Comparison of ENCODE assay signal across 21 cellular contexts in the genomic region with DNA sequence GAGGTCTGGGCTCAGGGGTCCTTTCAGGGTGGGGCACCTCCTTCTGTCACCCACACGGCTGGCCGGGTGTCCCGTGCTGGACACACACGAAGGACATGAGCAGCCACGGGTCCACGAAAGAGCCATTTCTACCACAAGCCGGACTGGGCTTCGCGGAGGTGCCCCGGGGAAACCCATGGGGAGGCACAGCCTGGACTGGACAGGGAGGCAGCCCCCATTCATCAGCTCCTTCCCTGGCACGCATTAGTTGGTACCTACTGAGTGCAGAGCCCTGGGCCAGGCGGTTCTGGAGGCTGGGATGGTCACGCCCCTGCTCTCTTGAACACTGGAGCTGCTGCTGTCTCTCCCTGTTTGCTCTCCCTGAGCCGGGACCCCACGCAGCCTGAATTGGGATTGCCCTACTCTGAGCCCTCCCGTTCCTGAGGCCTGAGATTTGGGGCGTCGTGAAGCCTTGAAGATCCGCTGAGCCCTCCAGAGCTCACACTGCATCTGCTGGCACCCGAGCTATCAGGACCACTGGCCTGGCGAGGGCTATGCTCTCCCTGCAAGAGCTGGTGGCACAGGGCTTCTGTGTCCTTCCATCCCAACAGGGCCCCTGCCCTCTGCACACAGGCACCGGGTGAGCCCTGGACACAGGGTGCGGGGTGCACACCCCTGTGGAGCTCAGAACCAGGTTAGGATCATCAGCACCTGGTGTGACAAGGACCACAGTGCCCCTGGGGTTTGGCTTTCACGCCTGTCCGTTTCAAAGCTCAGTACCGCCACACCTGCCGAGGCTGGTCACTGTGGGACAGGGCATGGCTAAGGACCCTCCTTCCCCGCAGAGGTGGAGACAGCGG.
DNase-seq lines count a peak whose midpoint lies in the region; ATAC-seq and TF ChIP-seq lines count a peak whose summit lies in the region.
"Had no signal": no experiment of that assay in that cellular context is flagged by ENCODE, and none has a peak within 500 bp of the region (broad histone marks: within the 10 kb centered on the region; RNA-seq: fewer than 3 reads in every experiment).

No MANE protein-coding gene starts in this region.

- no peaks in the 10 kb centered on the region for H3K79me2 ChIP-seq in neural progenitor cell (ENCODE audit: low read depth)

- no peak overlapping the region for H3K4me2 ChIP-seq in neural progenitor cell

- no peaks in the 10 kb centered on the region for H3F3A ChIP-seq in neural progenitor cell (ENCODE audit: low read depth)

- no peak overlapping the region for H3K9ac ChIP-seq in neural progenitor cell

- no CpG with 5 or more reads among the region's 29 CpGs for WGBS in gastroesophageal sphincter (ENCODE audit: low coverage in 1 of 2), 2 donors

- no peak overlapping the region for H2AFZ ChIP-seq in neural progenitor cell (replicated peaks)

- H3K36me3 Mint-ChIP-seq in CD14-positive monocyte (no peaks in the 10 kb centered on the region), chondrocyte (ENCODE audit: low read depth) (no peaks in the 10 kb centered on the region), neural progenitor cell (no peaks in the 10 kb centered on the region)
- H3K36me3 Mint-ChIP-seq: activated naive CD4-positive, alpha-beta T cell treated with anti-CD3 and anti-CD28 coated beads, Interleukin-2, amount 50 U/mL, for 24 hours had no signal

- H3K27me3 Mint-ChIP-seq in CD14-positive monocyte (ENCODE audit: low read depth in 3 of 3): peaks cover 1 to 3% (median 1%) of the 10 kb centered on the region in 3 donors
- peaks cover 5% of the 10 kb centered on the region for H3K27me3 Mint-ChIP-seq in chondrocyte (ENCODE audit: low read depth)
- H3K27me3 Mint-ChIP-seq in neural progenitor cell (ENCODE audit: insufficient read depth, low read depth): peaks cover 11% of the 10 kb centered on the region
- H3K27me3 Mint-ChIP-seq: activated naive CD4-positive, alpha-beta T cell treated with anti-CD3 and anti-CD28 coated beads, Interleukin-2, amount 50 U/mL, for 24 hours had no signal

- TF ChIP-seq POLR2A in gastroesophageal sphincter (IDR thresholded peaks at IDR 0.05): no peak

- H3K4me1 Mint-ChIP-seq in CD14-positive monocyte (peaks cover 19% of the 10 kb centered on the region), chondrocyte (ENCODE audit: low read depth) (no peaks in the 10 kb centered on the region), neural progenitor cell (peaks cover 18% of the 10 kb centered on the region)
- H3K4me1 Mint-ChIP-seq: activated naive CD4-positive, alpha-beta T cell treated with anti-CD3 and anti-CD28 coated beads, Interleukin-2, amount 50 U/mL, for 24 hours had no signal

- H3K27me3 ChIP-seq in BE2C (no peaks in the 10 kb centered on the region), neural progenitor cell (no peaks in the 10 kb centered on the region), gastroesophageal sphincter (peaks cover 34% of the 10 kb centered on the region)
- H3K27me3 ChIP-seq: cardiac muscle cell, heart left ventricle, thyroid gland had no signal

- DNase-seq in BE2C (peak; percentile 6), CD14-positive monocyte (ENCODE audit: low spot score) (peak; percentile 39), chondrocyte (ENCODE audit: low spot score) (peak; percentile 85), neural progenitor cell (ENCODE audit: low spot score) (no peak), NCI-H2171 treated with DMSO at 0.1 percent for 48 hours (lab: John Stamatoyannopoulos, UW) (no peak), putamen (ENCODE audit: low spot score) (no peak)
- DNase-seq: activated CD4-positive, alpha-beta T cell treated with anti-CD3 and anti-CD28 coated beads, Interleukin-2, amount 50 U/mL, for 1 hour; anterior cingulate cortex; dermis blood vessel endothelial cell; Kasumi-1; NCI-H1092 treated with DMSO at 0.1 percent for 48 hours; NCI-H2029 treated with DMSO at 0.1 percent for 48 hours; stimulated activated CD4-positive, alpha-beta T cell treated with anti-CD3 and anti-CD28 coated beads, Interleukin-4, amount 100 ng/mL, for 24 hours; stimulated activated naive CD8-positive, alpha-beta T cell treated with anti-CD3 and anti-CD28 coated beads, Interleukin-15, Interleukin-2, amounts not matched to agents 100 U/mL and 50 U/mL, for 24 hours; thyroid gland had no signal

- TF ChIP-seq EP300 in gastroesophageal sphincter (IDR thresholded peaks at IDR 0.05): no peak

- no peak overlapping the region for H3K27ac ChIP-seq in neural progenitor cell
- H3K27ac ChIP-seq in gastroesophageal sphincter: no peak overlapping the region
- H3K27ac ChIP-seq: cardiac muscle cell, heart left ventricle, thyroid gland had no signal

- H3K9me3 ChIP-seq in BE2C: no peaks in the 10 kb centered on the region
- H3K9me3 ChIP-seq in neural progenitor cell (ENCODE audit: low read depth): no peaks in the 10 kb centered on the region
- H3K9me3 ChIP-seq in gastroesophageal sphincter: no peaks in the 10 kb centered on the region
- H3K9me3 ChIP-seq: heart left ventricle, thyroid gland had no signal

- intact Hi-C loops in CD14-positive monocyte (cut with micrococcal nuclease): no loop called here

- H3K27ac Mint-ChIP-seq in CD14-positive monocyte (no peak overlapping the region), chondrocyte (ENCODE audit: unreplicated experiment) (no peak overlapping the region), neural progenitor cell (peak overlapping the region; percentile 90)
- H3K27ac Mint-ChIP-seq: activated naive CD4-positive, alpha-beta T cell treated with anti-CD3 and anti-CD28 coated beads, Interleukin-2, amount 50 U/mL, for 24 hours had no signal

- no peak for ATAC-seq in gastroesophageal sphincter
- ATAC-seq: GM12878; heart left ventricle; SK-N-SH treated with all-trans-retinoic acid at 6 μM for 48 hours; stimulated activated naive CD8-positive, alpha-beta T cell treated with anti-CD3 and anti-CD28 coated beads, Interleukin-15, Interleukin-2, amounts not matched to agents 100 U/mL and 50 U/mL, for 24 hours had no signal

- H4K20me1 ChIP-seq in neural progenitor cell (ENCODE audit: low read depth): no peaks in the 10 kb centered on the region

- H3K4me3 Mint-ChIP-seq in CD14-positive monocyte (no peak overlapping the region), chondrocyte (ENCODE audit: unreplicated experiment) (no peak overlapping the region), neural progenitor cell (no peak overlapping the region)
- H3K4me3 Mint-ChIP-seq: activated naive CD4-positive, alpha-beta T cell treated with anti-CD3 and anti-CD28 coated beads, Interleukin-2, amount 50 U/mL, for 24 hours had no signal

- H3K36me3 ChIP-seq in BE2C (no peaks in the 10 kb centered on the region), neural progenitor cell (no peaks in the 10 kb centered on the region), gastroesophageal sphincter (no peaks in the 10 kb centered on the region)
- H3K36me3 ChIP-seq: cardiac muscle cell, heart left ventricle, thyroid gland had no signal

- H3K4me3 ChIP-seq in BE2C (ENCODE audit: low read depth, low read length) (no peak overlapping the region), neural progenitor cell (no peak overlapping the region), gastroesophageal sphincter (no peak overlapping the region)
- H3K4me3 ChIP-seq: cardiac muscle cell, GM12878, heart left ventricle, thyroid gland had no signal

- TF ChIP-seq CTCF in BE2C (IDR thresholded peaks at IDR 0.05; ENCODE audit: low read depth, low read length): no peak
- no peak for TF ChIP-seq CTCF in CD14-positive monocyte (IDR thresholded peaks at IDR 0.05)
- no peak for TF ChIP-seq CTCF in chondrocyte (IDR thresholded peaks at IDR 0.05)
- no peak for TF ChIP-seq CTCF in neural progenitor cell (IDR thresholded peaks at IDR 0.05)
- TF ChIP-seq CTCF in gastroesophageal sphincter (IDR thresholded peaks at IDR 0.05): no peak

- peaks cover 19% of the 10 kb centered on the region for H3K4me1 ChIP-seq in BE2C
- no peaks in the 10 kb centered on the region for H3K4me1 ChIP-seq in neural progenitor cell
- no peaks in the 10 kb centered on the region for H3K4me1 ChIP-seq in gastroesophageal sphincter
- H3K4me1 ChIP-seq: thyroid gland had no signal

- H3K9me3 Mint-ChIP-seq in CD14-positive monocyte (peaks cover 0 to 5% (median 0%) of the 10 kb centered on the region in 7 donors), chondrocyte (ENCODE audit: low read depth) (no peaks in the 10 kb centered on the region), neural progenitor cell (no peaks in the 10 kb centered on the region)
- H3K9me3 Mint-ChIP-seq: activated naive CD4-positive, alpha-beta T cell treated with anti-CD3 and anti-CD28 coated beads, Interleukin-2, amount 50 U/mL, for 24 hours had no signal

Comparison
In these comparisons a context has a peak if more than half of its experiments do, and no peak if none do; other contexts are left out.
1. DNase-seq: peak in BE2C (single experiment), CD14-positive monocyte (single experiment) and chondrocyte (single experiment); none in neural progenitor cell (single experiment), NCI-H2171 treated with DMSO at 0.1 percent for 48 hours (single experiment) and putamen (single experiment).